ENCODE assay signal across 19 cellular contexts in genomic region chr22:28921585-28921879, GRCh38. TPM values are rescaled to one million over a fixed set of nuclear protein-coding genes. Genes with fewer than 3 reads are reported as not detected.
DNase-seq lines count a peak whose midpoint lies in the region; ATAC-seq, FAIRE-seq and TF ChIP-seq lines count a peak whose summit lies in the region.
"Had no signal": no experiment of that assay in that cellular context is flagged by ENCODE, and none has a peak within 500 bp of the region (broad histone marks: within the 10 kb centered on the region; RNA-seq: fewer than 3 reads in every experiment).

No MANE protein-coding gene starts in this region.

- TF ChIP-seq POLR2A in HepG2 (IDR thresholded peaks at IDR 0.05; ENCODE audit: insufficient read depth in 1 of 2, low read depth in 2 of 2, low read length in 2 of 2) (no peak), right lobe of liver (IDR thresholded peaks at IDR 0.05) (no peak)

- peak overlapping the region; percentile 43 for H3K9ac ChIP-seq in HepG2 (ENCODE audit: insufficient read depth, low read depth, low read length)

- peak overlapping the region; percentile 69; the same call in 1 of the 2 replicates for H3K4me2 ChIP-seq in HepG2 (ENCODE audit: low read depth, low read length)

- H3K9me3 Mint-ChIP-seq in brain: no peaks in the 10 kb centered on the region
- no peaks in the 10 kb centered on the region for H3K9me3 Mint-ChIP-seq in nephron
- no peaks in the 10 kb centered on the region for H3K9me3 Mint-ChIP-seq in activated naive CD4-positive, alpha-beta T cell treated with anti-CD3 and anti-CD28 coated beads, Interleukin-2, amount 50 U/mL, for 72 hours
- H3K9me3 Mint-ChIP-seq in activated naive CD4-positive, alpha-beta T cell treated with anti-CD3 and anti-CD28 coated beads, Interleukin-2, amount 10 ng/mL, durations not matched to agents 7 days and 5 days: no peaks in the 10 kb centered on the region
- H3K9me3 Mint-ChIP-seq: CD8-positive, alpha-beta memory T cell had no signal

- H4K20me1 ChIP-seq in HepG2 (ENCODE audit: insufficient read depth, low read length): no peaks in the 10 kb centered on the region

- H3K27ac ChIP-seq in HepG2 (ENCODE audit: extremely low read length, insufficient read depth, low read length): peak overlapping the region; percentile 96
- peak overlapping the region in 1 of 3 donors; percentile 50 for H3K27ac ChIP-seq in right lobe of liver

- no peak for TF ChIP-seq RAD21 in HepG2 (CRISPR knock-in tag; IDR thresholded peaks at IDR 0.05)

- TF ChIP-seq CTCF in HepG2 (CRISPR knock-in tag; IDR thresholded peaks at IDR 0.05) (no peak), right lobe of liver (IDR thresholded peaks at IDR 0.05) (no peak), brain (conservative IDR thresholded peaks at IDR 0.05) (no peak), nephron (IDR thresholded peaks at IDR 0.05; ENCODE audit: unreplicated experiment in 3 of 3) (no peak)

- H3K79me2 ChIP-seq in HepG2 (ENCODE audit: insufficient read depth, low read length): peaks cover 99% of the 10 kb centered on the region

- intact Hi-C loops in HepG2 (cut with micrococcal nuclease; ENCODE audit: unreplicated experiment) (loop anchor here (5.0 kb wide), 1 partner anchor 34 kb away; no protein-coding TSS in a partner anchor), right lobe of liver (cut with DNase I) (no loop called here)

- no TSS peak for BruUV-seq in HepG2 (replicated peaks; lab: Mats Ljungman, UMichigan)

- H3K27me3 Mint-ChIP-seq in brain (no peaks in the 10 kb centered on the region), nephron (ENCODE audit: low read depth) (no peaks in the 10 kb centered on the region)
- peaks cover 72% of the 10 kb centered on the region for H3K27me3 Mint-ChIP-seq in activated naive CD4-positive, alpha-beta T cell treated with anti-CD3 and anti-CD28 coated beads, Interleukin-2, amount 10 ng/mL, durations not matched to agents 7 days and 5 days

- POLR2A ChIA-PET in HepG2 (lab: Yijun Ruan, JAX): interaction anchor here (1.2 to 4.9 kb wide), 10 partner anchors 9 to 121 kb away, joined by 4 to 44 read pairs (median 7); partner anchors contain the start of genes XBP1 and ZNRF3

- H3K9me3 ChIP-seq in HepG2 (ENCODE audit: low read length) (no peaks in the 10 kb centered on the region), right lobe of liver (no peaks in the 10 kb centered on the region)

- DNase-seq in HepG2 (ENCODE audit: low spot score): peak; percentile 29
- DNase-seq in right lobe of liver: no peak
- no peak for DNase-seq in GF-D8 (lab: John Stamatoyannopoulos, UW)
- DNase-seq in NCI-H1092 treated with DMSO at 0.1 percent for 48 hours (lab: John Stamatoyannopoulos, UW): no peak
- DNase-seq in activated naive CD4-positive, alpha-beta T cell treated with anti-CD3 and anti-CD28 coated beads, Interleukin-2, amount 50 U/mL, for 72 hours (ENCODE audit: low spot score in 2 of 2): no peak
- DNase-seq in activated naive CD4-positive, alpha-beta T cell treated with anti-CD3 and anti-CD28 coated beads, Interleukin-2, amount 10 ng/mL, durations not matched to agents 7 days and 5 days: no peak
- DNase-seq: 8988T; CD8-positive, alpha-beta memory T cell; GDM1; NCI-H187; NCI-H226; NCI-H526 treated with DMSO at 0.1 percent for 48 hours; OCI-M1; RPMI8226; SIG-M5 had no signal

- H3K4me3 Mint-ChIP-seq in brain: peak overlapping the region in 1 of 5 experiments; percentile 23
- peak overlapping the region in 2 of 3 experiments; percentile 11 to 22 for H3K4me3 Mint-ChIP-seq in nephron
- H3K4me3 Mint-ChIP-seq in activated naive CD4-positive, alpha-beta T cell treated with anti-CD3 and anti-CD28 coated beads, Interleukin-2, amount 10 ng/mL, durations not matched to agents 7 days and 5 days: no peak overlapping the region
- H3K4me3 Mint-ChIP-seq: CD8-positive, alpha-beta memory T cell had no signal

- CTCF ChIA-PET in HepG2 (lab: Yijun Ruan, JAX; ENCODE audit: low intra/inter-chr PET ratio, low total read pairs): no interaction called here
- CTCF ChIA-PET in activated naive CD4-positive, alpha-beta T cell treated with anti-CD3 and anti-CD28 coated beads, Interleukin-2, amount 10 ng/mL, durations not matched to agents 7 days and 5 days (lab: Charles Lee): no interaction called here

- H3K27ac Mint-ChIP-seq in brain (peak overlapping the region in 4 of 5 experiments; percentile 37 to 79 (median 60)), nephron (peak overlapping the region; percentile 68 to 94 (median 90))
- no peak overlapping the region for H3K27ac Mint-ChIP-seq in activated naive CD4-positive, alpha-beta T cell treated with anti-CD3 and anti-CD28 coated beads, Interleukin-2, amount 50 U/mL, for 72 hours
- no peak overlapping the region for H3K27ac Mint-ChIP-seq in activated naive CD4-positive, alpha-beta T cell treated with anti-CD3 and anti-CD28 coated beads, Interleukin-2, amount 10 ng/mL, durations not matched to agents 7 days and 5 days
- H3K27ac Mint-ChIP-seq: CD8-positive, alpha-beta memory T cell had no signal

- peak in 1 of 2 experiments; percentile 15; a peak in 1 of 4 replicates for TF ChIP-seq EP300 in HepG2 (IDR thresholded peaks at IDR 0.05; ENCODE audit: low read depth in 2 of 2, low read length in 2 of 2)
- no peak for TF ChIP-seq EP300 in HepG2 (CRISPR knock-in tag; IDR thresholded peaks at IDR 0.05; ENCODE audit: borderline replicate concordance)

- H3K4me3 ChIP-seq in HepG2 (replicated peaks in 1 of 3; ENCODE audit: insufficient read depth in 1 of 3, low read depth in 2 of 3, low read length in 3 of 3) (peak overlapping the region in 1 of 3 experiments; percentile 11; a peak in 1 of 6 replicates), right lobe of liver (no peak overlapping the region)

- peak; percentile 50 for FAIRE-seq in HepG2 (lab: Jason Lieb, UNC)
- FAIRE-seq: GM12892, H1 had no signal

- H3K4me1 Mint-ChIP-seq in brain (peaks cover 85% of the 10 kb centered on the region), nephron (peaks cover 86% of the 10 kb centered on the region)
- no peaks in the 10 kb centered on the region for H3K4me1 Mint-ChIP-seq in activated naive CD4-positive, alpha-beta T cell treated with anti-CD3 and anti-CD28 coated beads, Interleukin-2, amount 10 ng/mL, durations not matched to agents 7 days and 5 days
- H3K4me1 Mint-ChIP-seq: CD8-positive, alpha-beta memory T cell had no signal

- peaks cover 100% of the 10 kb centered on the region for H3K4me1 ChIP-seq in HepG2 (ENCODE audit: insufficient read depth, low read length)
- H3K4me1 ChIP-seq in right lobe of liver: peaks cover 0 to 49% (median 8%) of the 10 kb centered on the region in 4 donors

- H2AFZ ChIP-seq in HepG2 (ENCODE audit: low read length): no peak overlapping the region

- peaks cover 5 to 10% of the 10 kb centered on the region in 2 experiments; a peak in 3 of 5 replicates for H3K36me3 ChIP-seq in HepG2 (replicated peaks in 1 of 2; ENCODE audit: control insufficient read depth in 1 of 2, insufficient read depth in 2 of 2, low read length in 2 of 2)
- H3K36me3 ChIP-seq in right lobe of liver: no peaks in the 10 kb centered on the region

- 13% methylated on average over 1 of the region's 1 CpG for WGBS in HepG2 (ENCODE audit: low lambda C conversion rate)
- WGBS in right lobe of liver (ENCODE audit: insufficient coverage, low coverage, low lambda C conversion rate, missing lambda C conversion rate): 64% methylated on average over 1 of the region's 1 CpG

- in situ Hi-C loops in HepG2 (cut with HindIII; ENCODE audit: extremely low pct_ligation_motif_present, low pct_unique_long_range_greater_than_20kb): no loop called here

- H3K27me3 ChIP-seq in HepG2 (ENCODE audit: control insufficient read depth in 1 of 2, insufficient read depth in 2 of 2, low read length in 2 of 2) (no peaks in the 10 kb centered on the region), right lobe of liver (no peaks in the 10 kb centered on the region)

- no peak for ATAC-seq in HepG2
- ATAC-seq in right lobe of liver: no peak
- ATAC-seq in activated naive CD4-positive, alpha-beta T cell treated with anti-CD3 and anti-CD28 coated beads, Interleukin-2, amount 50 U/mL, for 72 hours: no peak

- H3K36me3 Mint-ChIP-seq in brain: no peaks in the 10 kb centered on the region
- no peaks in the 10 kb centered on the region for H3K36me3 Mint-ChIP-seq in nephron (ENCODE audit: low read depth)
- H3K36me3 Mint-ChIP-seq in activated naive CD4-positive, alpha-beta T cell treated with anti-CD3 and anti-CD28 coated beads, Interleukin-2, amount 50 U/mL, for 72 hours: no peaks in the 10 kb centered on the region
- no peaks in the 10 kb centered on the region for H3K36me3 Mint-ChIP-seq in activated naive CD4-positive, alpha-beta T cell treated with anti-CD3 and anti-CD28 coated beads, Interleukin-2, amount 10 ng/mL, durations not matched to agents 7 days and 5 days

RNA-seq across cellular contexts. Expression of gene ZNRF3, which starts 38.2 kb away (rescaled TPM):
- total RNA-seq in HepG2 (2016; rRNA removed; fragmentation: Illumina TruSeq; extraction: Trizol) (17.6 and 36.7 TPM in 2 replicates), right lobe of liver (1 to 10 TPM; 5.8 to 9.2 (median 6.9) TPM)
- 6.8 and 7.3 TPM in 2 replicates for total RNA-seq in HepG2 (2016; cell fraction: cytosol; rRNA removed; fragmentation: Illumina TruSeq; extraction: Trizol; ENCODE audit: low read depth)
- 15.3 and 36.6 TPM in 2 replicates for total RNA-seq in HepG2 (2016; cell fraction: insoluble cytoplasmic fraction; rRNA removed; fragmentation: Illumina TruSeq; extraction: Trizol)
- total RNA-seq in HepG2 (2016; cell fraction: membrane; rRNA removed; fragmentation: Illumina TruSeq; extraction: Trizol): 18.5 and 19.0 TPM in 2 replicates
- 35.5 and 42.6 TPM in 2 replicates for total RNA-seq in HepG2 (2016; cell fraction: nucleus; rRNA removed; fragmentation: Illumina TruSeq; extraction: Trizol)
- polyA plus RNA-seq in HepG2 (2011; rRNA removed) (17.4 and 20.3 TPM in 2 replicates), brain (ENCODE audit: insufficient read depth, low read depth, low replicate concordance) (10.9 TPM)
- 12.9 and 24.5 TPM in 2 replicates for polyA plus RNA-seq in HepG2 (2011; cell fraction: cytosol; rRNA removed)
- polyA plus RNA-seq in HepG2 (2011; cell fraction: nucleus; rRNA removed): 30.8 and 41.2 TPM in 2 replicates
- 19.0 and 20.9 TPM in 2 replicates for polyA plus RNA-seq in HepG2 (2012)
- 3.0 and 3.4 TPM in 2 replicates for polyA plus RNA-seq in HepG2 (2016; cell fraction: cytosol; fragmentation: Illumina TruSeq; extraction: Trizol; ENCODE audit: low read depth)
- polyA plus RNA-seq in HepG2 (2016; cell fraction: insoluble cytoplasmic fraction; fragmentation: Illumina TruSeq; extraction: Trizol; ENCODE audit: low read depth): 14.9 and 16.9 TPM in 2 replicates
- polyA plus RNA-seq in HepG2 (2016; cell fraction: membrane; fragmentation: Illumina TruSeq; extraction: Trizol; ENCODE audit: low read depth): 7.9 and 8.5 TPM in 2 replicates
- polyA plus RNA-seq in HepG2 (2016; cell fraction: nucleus; fragmentation: Illumina TruSeq; extraction: Trizol; ENCODE audit: insufficient read depth, low read depth): 54.3 and 62.4 TPM in 2 replicates
- polyA minus RNA-seq in HepG2 (2011; rRNA and poly(A)+ RNA removed; ENCODE audit: low replicate concordance): 2.0 and 68.2 TPM in 2 replicates
- polyA minus RNA-seq in HepG2 (2011; cell fraction: cytosol; rRNA and poly(A)+ RNA removed): 28.7 and 38.5 TPM in 2 replicates
- 19.8 and 22.1 TPM in 2 replicates for polyA minus RNA-seq in HepG2 (2011; cell fraction: nucleus; rRNA and poly(A)+ RNA removed)
- 1 to 10 TPM in 1 of 2 donors, under 1 TPM in 1; 0.66 to 1.7 TPM for total RNA-seq in activated naive CD4-positive, alpha-beta T cell treated with anti-CD3 and anti-CD28 coated beads, Interleukin-2, amount 50 U/mL, for 72 hours

Comparison
In these comparisons a context has a peak if more than half of its experiments do, and no peak if none do; other contexts are left out.
1. H3K27ac Mint-ChIP-seq: peak in brain (4 of 5) and nephron (3 of 3); none in activated naive CD4-positive, alpha-beta T cell treated with anti-CD3 and anti-CD28 coated beads, Interleukin-2, amount 50 U/mL, for 72 hours (0 of 2) and activated naive CD4-positive, alpha-beta T cell treated with anti-CD3 and anti-CD28 coated beads, Interleukin-2, amount 10 ng/mL, durations not matched to agents 7 days and 5 days (single experiment).